ENCODE assay signal across 11 cellular contexts in genomic region chr3:32303051-32303786, GRCh38.
DNase-seq lines count a peak whose midpoint lies in the region; ATAC-seq and TF ChIP-seq lines count a peak whose summit lies in the region.
"Had no signal": no experiment of that assay in that cellular context is flagged by ENCODE, and none has a peak within 500 bp of the region (broad histone marks: within the 10 kb centered on the region; RNA-seq: fewer than 3 reads in every experiment).

No MANE protein-coding gene starts in this region.

- H3K4me3 ChIP-seq in ACC112 (ENCODE audit: low read depth, low read length), result no peak overlapping the region
- no peak overlapping the region for H3K4me3 ChIP-seq in muscle layer of duodenum (ENCODE audit: low read depth in 1 of 2, low read length in 2 of 2)
- H3K4me3 ChIP-seq in gastroesophageal sphincter, result no peak overlapping the region
- H3K4me3 ChIP-seq in transverse colon, result no peak overlapping the region
- H3K4me3 ChIP-seq: right lobe of liver had no signal

- H3K9me3 ChIP-seq in muscle layer of duodenum (ENCODE audit: control insufficient read depth in 1 of 2, low read length in 2 of 2), result no peaks in the 10 kb centered on the region
- no peaks in the 10 kb centered on the region for H3K9me3 ChIP-seq in gastroesophageal sphincter
- no peaks in the 10 kb centered on the region for H3K9me3 ChIP-seq in transverse colon
- H3K9me3 ChIP-seq: right lobe of liver had no signal

- H3K27ac ChIP-seq in ACC112 (ENCODE audit: low read depth, low read length), result no peak overlapping the region
- H3K27ac ChIP-seq in muscle layer of duodenum (ENCODE audit: low read length), result peak overlapping the region; percentile 6
- peak overlapping the region in 1 of 4 donors; percentile 5 for H3K27ac ChIP-seq in gastroesophageal sphincter
- peak overlapping the region in 2 of 4 donors; percentile 43 to 44 for H3K27ac ChIP-seq in transverse colon
- H3K27ac ChIP-seq: right lobe of liver had no signal

- peak; percentile 56 for ATAC-seq in central memory CD8-positive, alpha-beta T cell (replicated peaks; ENCODE audit: extremely low read depth, poor library complexity, severe bottlenecking)
- ATAC-seq in gastroesophageal sphincter, result no peak

- DNase-seq in NCI-H460 (ENCODE audit: extremely low read depth, low read depth) (peak; percentile 21), HuH-7 (ENCODE audit: low spot score) (no peak), amniotic stem cell (lab: John Stamatoyannopoulos, UW) (no peak), transverse colon (no peak)
- DNase-seq in central memory CD8-positive, alpha-beta T cell (ENCODE audit: low spot score in 2 of 2), result no peak
- DNase-seq: AML-193, NCI-H2081, right lobe of liver had no signal

- H3K27me3 ChIP-seq in ACC112 (ENCODE audit: insufficient read depth, low read length), result no peaks in the 10 kb centered on the region
- no peaks in the 10 kb centered on the region for H3K27me3 ChIP-seq in muscle layer of duodenum (ENCODE audit: low read depth, low read length)
- H3K27me3 ChIP-seq in gastroesophageal sphincter, result no peaks in the 10 kb centered on the region
- H3K27me3 ChIP-seq in transverse colon, result no peaks in the 10 kb centered on the region
- H3K27me3 ChIP-seq: right lobe of liver had no signal

- TF ChIP-seq CTCF in gastroesophageal sphincter (IDR thresholded peaks at IDR 0.05) (no peak), transverse colon (IDR thresholded peaks at IDR 0.05) (no peak)

- no peaks in the 10 kb centered on the region for H3K36me3 Mint-ChIP-seq in central memory CD8-positive, alpha-beta T cell (ENCODE audit: insufficient read depth)

- intact Hi-C loops in transverse colon (cut with DNase I; ENCODE audit: low total_unique reads), result no loop called here

- H3K4me1 Mint-ChIP-seq in central memory CD8-positive, alpha-beta T cell, result peaks cover 11% of the 10 kb centered on the region

- H3K27me3 Mint-ChIP-seq in central memory CD8-positive, alpha-beta T cell, result no peaks in the 10 kb centered on the region

- no peaks in the 10 kb centered on the region for H3K36me3 ChIP-seq in ACC112 (ENCODE audit: insufficient read depth, low read length)
- H3K36me3 ChIP-seq in muscle layer of duodenum (ENCODE audit: control insufficient read depth in 1 of 2, insufficient read depth in 2 of 2, low read length in 2 of 2), result no peaks in the 10 kb centered on the region
- H3K36me3 ChIP-seq in gastroesophageal sphincter, result no peaks in the 10 kb centered on the region
- no peaks in the 10 kb centered on the region for H3K36me3 ChIP-seq in transverse colon
- H3K36me3 ChIP-seq: right lobe of liver had no signal

- WGBS in gastroesophageal sphincter (ENCODE audit: low coverage in 1 of 2), 2 donors, result 40 to 54% methylated on average over 9 of the region's 9 CpGs
- 55 to 67% methylated on average over 9 of the region's 9 CpGs for WGBS in transverse colon (ENCODE audit: low coverage in 1 of 2), 2 donors

- no peak for TF ChIP-seq POLR2A in gastroesophageal sphincter (IDR thresholded peaks at IDR 0.05)
- no peak for TF ChIP-seq POLR2A in transverse colon (IDR thresholded peaks at IDR 0.05)

- no peak for TF ChIP-seq EP300 in gastroesophageal sphincter (IDR thresholded peaks at IDR 0.05)
- TF ChIP-seq EP300 in transverse colon (IDR thresholded peaks at IDR 0.05; ENCODE audit: low read depth), result no peak

- peak overlapping the region; percentile 30 for H3K4me3 Mint-ChIP-seq in central memory CD8-positive, alpha-beta T cell

- no peaks in the 10 kb centered on the region for H3K79me2 ChIP-seq in ACC112 (ENCODE audit: control insufficient read depth, insufficient read depth, low read length, unreplicated experiment)

- peak overlapping the region; percentile 41 for H2AFZ ChIP-seq in ACC112 (ENCODE audit: low read length, unreplicated experiment)

- H3K9me3 Mint-ChIP-seq in central memory CD8-positive, alpha-beta T cell, result no peaks in the 10 kb centered on the region

- peak overlapping the region; percentile 88 for H3K27ac Mint-ChIP-seq in central memory CD8-positive, alpha-beta T cell (ENCODE audit: low read depth)

- in situ Hi-C loops in transverse colon (cut with MboI; ENCODE audit: low pct_ligation_motif_present in 1 of 4, low pct_unique_long_range_greater_than_20kb in 1 of 4, low sequenced_read_pairs in 3 of 4), result no loop called here

- H3K4me1 ChIP-seq in ACC112 (ENCODE audit: control insufficient read depth, insufficient read depth, low read length, unreplicated experiment) (no peaks in the 10 kb centered on the region), muscle layer of duodenum (ENCODE audit: control insufficient read depth in 1 of 2, insufficient read depth in 2 of 2, low read length in 2 of 2) (no peaks in the 10 kb centered on the region), gastroesophageal sphincter (peaks cover 0 to 22% (median 0%) of the 10 kb centered on the region in 3 donors), transverse colon (peaks cover 0 to 21% (median 2%) of the 10 kb centered on the region in 4 donors)
